In genomic region chr5:174606153-174606552, GRCh38 we compare ENCODE assay signal across 19 cellular contexts.
"Had no signal": no experiment of that assay in that cellular context is flagged by ENCODE, and none has a peak within 500 bp of the region (broad histone marks: within the 10 kb centered on the region; RNA-seq: fewer than 3 reads in every experiment).

No MANE protein-coding gene starts in this region.

- H3K36me3 ChIP-seq: esophagus squamous epithelium, lower lobe of right lung, prostate gland, right atrium auricular region, stomach, thyroid gland had no signal

- H3K4me3 ChIP-seq: esophagus squamous epithelium, lower lobe of right lung, mucosa of descending colon, prostate gland, right atrium auricular region, stomach, thyroid gland had no signal

- H3K27ac ChIP-seq: esophagus squamous epithelium, lower lobe of right lung, prostate gland, right atrium auricular region, stomach, thyroid gland had no signal

- H3K27me3 ChIP-seq: right atrium auricular region, thyroid gland had no signal

- H3K27ac Mint-ChIP-seq: effector memory CD8-positive, alpha-beta T cell; naive B cell; natural killer cell treated with Interleukin-12 subunit alpha and Interleukin-12 subunit beta and Interleukin-15 and Interleukin-18, amount 100 ng/mL, for 72 hours; stimulated activated effector memory CD8-positive, alpha-beta T cell treated with anti-CD3 and anti-CD28 coated beads, Interleukin-12 subunit alpha, Interleukin-12 subunit beta, amount 100 ng/mL, for 72 hours; type B pancreatic cell had no signal

- H3K9me3 Mint-ChIP-seq: natural killer cell treated with Interleukin-12 subunit alpha and Interleukin-12 subunit beta and Interleukin-15 and Interleukin-18, amount 100 ng/mL, for 72 hours; type B pancreatic cell had no signal

- H3K9me3 ChIP-seq: lower lobe of right lung, mucosa of descending colon, prostate gland, thyroid gland had no signal

- H3K4me1 ChIP-seq: prostate gland, thyroid gland had no signal

- ATAC-seq: effector memory CD8-positive, alpha-beta T cell; left ventricle myocardium superior; lower lobe of right lung; mucosa of descending colon; natural killer cell treated with Interleukin-12 subunit alpha and Interleukin-12 subunit beta and Interleukin-15 and Interleukin-18, amount 100 ng/mL, for 72 hours; sciatic nerve; stimulated activated effector memory CD8-positive, alpha-beta T cell treated with anti-CD3 and anti-CD28 coated beads, Interleukin-12 subunit alpha, Interleukin-12 subunit beta, amount 100 ng/mL, for 72 hours had no signal

- H3K36me3 Mint-ChIP-seq: naive B cell; natural killer cell treated with Interleukin-12 subunit alpha and Interleukin-12 subunit beta and Interleukin-15 and Interleukin-18, amount 100 ng/mL, for 72 hours; stimulated activated effector memory CD8-positive, alpha-beta T cell treated with anti-CD3 and anti-CD28 coated beads, Interleukin-12 subunit alpha, Interleukin-12 subunit beta, amount 100 ng/mL, for 72 hours; type B pancreatic cell had no signal

- DNase-seq: cortex of kidney; effector memory CD8-positive, alpha-beta T cell; erythroblast; esophagus squamous epithelium; left ventricle myocardium superior; lower lobe of right lung; mucosa of descending colon; naive B cell; stimulated activated CD4-positive, alpha-beta T cell treated with anti-CD3 and anti-CD28 coated beads, Interleukin-2, amount 100 ng/mL, for 24 hours; stimulated activated CD4-positive, alpha-beta T cell treated with anti-CD3 and anti-CD28 coated beads, Interleukin-4, amount 100 ng/mL, for 24 hours; stimulated activated naive CD4-positive, alpha-beta T cell treated with Interleukin-2 at 50 U/mL for 16 hours; stomach; thyroid gland had no signal
